Comparison of ENCODE assay signal across 8 cellular contexts in the genomic region with DNA sequence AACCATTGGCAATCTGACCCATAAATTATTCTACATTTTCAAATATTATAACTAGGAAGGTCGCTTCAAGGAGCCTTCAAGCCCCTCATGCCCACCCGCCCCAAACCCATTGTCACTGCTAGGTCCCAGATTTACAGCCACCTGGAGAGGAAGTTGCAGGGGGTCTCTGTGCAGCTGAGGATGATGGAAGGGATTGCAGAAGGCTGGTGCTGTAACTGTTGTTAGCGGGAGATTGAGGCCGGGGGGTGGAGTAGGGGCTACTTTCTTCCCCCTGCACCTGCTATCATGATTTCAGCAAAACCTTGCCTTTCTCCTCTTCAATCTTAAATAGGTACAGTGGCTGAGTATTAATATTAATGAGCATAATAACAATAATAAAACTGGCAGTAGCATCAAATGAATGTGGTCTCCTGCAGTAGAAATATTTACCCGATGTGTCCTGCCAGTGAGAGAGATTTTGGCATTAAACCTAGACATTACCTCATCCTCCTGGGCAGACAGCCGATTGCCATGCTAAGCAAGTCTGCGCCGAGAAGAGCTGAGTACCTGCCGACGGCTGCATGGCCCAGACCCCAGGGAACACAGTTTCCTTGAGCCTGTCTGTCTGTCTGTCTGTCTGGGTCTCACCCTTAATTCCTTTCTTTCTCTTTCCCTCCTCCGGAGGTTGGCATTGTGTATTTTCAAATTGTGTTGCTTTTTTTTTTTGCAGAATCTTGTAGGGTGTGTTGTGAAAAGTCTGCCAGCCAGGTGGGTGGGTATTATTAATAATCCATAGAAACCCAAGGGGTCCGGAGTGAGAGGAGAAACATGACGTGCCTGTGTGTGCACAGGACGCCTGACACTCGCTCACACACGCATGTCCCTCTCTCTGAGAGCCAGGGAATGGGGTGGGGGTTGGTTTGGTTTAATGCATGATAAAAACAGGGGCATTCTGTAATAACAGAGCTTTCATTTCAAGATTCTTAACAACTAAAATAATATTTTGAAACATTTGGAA.
DNase-seq lines count a peak whose midpoint lies in the region; ATAC-seq lines count a peak whose summit lies in the region.

No MANE protein-coding gene starts in this region.

- ATAC-seq in GM18502 (IDR thresholded peaks at IDR 0.05; ENCODE audit: poor library complexity, unreplicated experiment) (no peak), HG02623 (IDR thresholded peaks at IDR 0.05; ENCODE audit: unreplicated experiment) (no peak)

- peak; percentile 30 for DNase-seq in EH (ENCODE audit: low read depth)
- peak; percentile 1 for DNase-seq in NCI-H460 (ENCODE audit: extremely low read depth, low read depth)
- peak; percentile 51 for DNase-seq in fibroblast of gingiva (ENCODE audit: low read depth)
- DNase-seq in non-pigmented ciliary epithelial cell (ENCODE audit: low read depth) = peak; percentile 22
- DNase-seq in GDM1 (lab: John Stamatoyannopoulos, UW) = no peak
- DNase-seq in activated CD4-positive, alpha-beta T cell treated with anti-CD3 and anti-CD28 coated beads, Interleukin-2, amount 50 U/mL, for 1 hour = no peak

Comparison
In these comparisons a context has a peak if more than half of its experiments do, and no peak if none do; other contexts are left out.
1. DNase-seq: peak in EH (single experiment), NCI-H460 (single experiment), fibroblast of gingiva (single experiment) and non-pigmented ciliary epithelial cell (single experiment); none in GDM1 (single experiment) and activated CD4-positive, alpha-beta T cell treated with anti-CD3 and anti-CD28 coated beads, Interleukin-2, amount 50 U/mL, for 1 hour (single experiment).